Comparison of ENCODE assay signal across 1 cellular context in genomic region chr20:46111028-46111835, GRCh38.
TF ChIP-seq lines count a peak whose summit lies in the region.

No MANE protein-coding gene starts in this region.

TF ChIP-seq in K562, 482 proteins besides CTCF, POLR2A, EP300 and RAD21:
- TF ChIP-seq ETV6 (IDR thresholded peaks at IDR 0.05; ENCODE audit: borderline replicate concordance in 1 of 2, low read depth in 2 of 2, low read length in 1 of 2): peak in 1 of 2 experiments; percentile 55; a peak in 1 of 4 replicates
- TF ChIP-seq ETV6 (CRISPR knock-in tag; IDR thresholded peaks at IDR 0.05; ENCODE audit: borderline replicate concordance): no peak
- TF ChIP-seq RBM25 (IDR thresholded peaks at IDR 0.05; ENCODE audit: low read depth, low read length, severe bottlenecking): no peak
- no peak for TF ChIP-seq TRIM24 (IDR thresholded peaks at IDR 0.05)
- 0 out of 2 replicates have a peak, but pooled peaks have one; percentile 54 for TF ChIP-seq THRB (CRISPR knock-in tag; conservative IDR thresholded peaks at IDR 0.05)
- peak; percentile 100 for TF ChIP-seq ZNF512 (tag; IDR thresholded peaks at IDR 0.05)
- peak in 1 of 2 experiments; percentile 63; a peak in 1 of 4 replicates for TF ChIP-seq ZNF318 (IDR thresholded peaks at IDR 0.05; ENCODE audit: borderline replicate concordance in 1 of 2, low read depth in 1 of 2)
- TF ChIP-seq ATF7 (IDR thresholded peaks at IDR 0.05): 0 out of 2 replicates have a peak, but pooled peaks have one; percentile 20
- peak; percentile 91 for TF ChIP-seq ZNF79 (CRISPR knock-in tag; IDR thresholded peaks at IDR 0.05; ENCODE audit: low read depth)
- no peak for TF ChIP-seq TEAD2 (tag; IDR thresholded peaks at IDR 0.05)
- peak; percentile 79 for TF ChIP-seq USF1 (CRISPR knock-in tag; IDR thresholded peaks at IDR 0.05)
- TF ChIP-seq CBX5 (IDR thresholded peaks at IDR 0.05; ENCODE audit: borderline replicate concordance, low read depth): no peak
- TF ChIP-seq NFYB (IDR thresholded peaks at IDR 0.05; ENCODE audit: extremely low read depth, insufficient read length): no peak
- TF ChIP-seq EHMT2 (IDR thresholded peaks at IDR 0.05): 0 out of 2 replicates have a peak, but pooled peaks have one; percentile 11
- no peak for TF ChIP-seq MYBL2 (IDR thresholded peaks at IDR 0.05; ENCODE audit: low read depth)
- no peak for TF ChIP-seq MYBL2 (CRISPR knock-in tag; IDR thresholded peaks at IDR 0.05; ENCODE audit: borderline replicate concordance)
- 0 out of 2 replicates have a peak, but pooled peaks have one; percentile 9 for TF ChIP-seq CBFA2T2 (conservative IDR thresholded peaks at IDR 0.05)
- TF ChIP-seq ELF4 (CRISPR knock-in tag; IDR thresholded peaks at IDR 0.05): 0 out of 2 replicates have a peak, but pooled peaks have one; percentile 34
- TF ChIP-seq ERF (CRISPR knock-in tag; IDR thresholded peaks at IDR 0.05): no peak
- TF ChIP-seq STAT6 (CRISPR knock-in tag; IDR thresholded peaks at IDR 0.05): no peak
- no peak for TF ChIP-seq NCOA4 (IDR thresholded peaks at IDR 0.05; ENCODE audit: partially characterized antibody)
- peak; percentile 62; the same call in 1 of the 2 replicates for TF ChIP-seq HINFP (tag; conservative IDR thresholded peaks at IDR 0.05; ENCODE audit: low read depth)
- TF ChIP-seq SPI1 (IDR thresholded peaks at IDR 0.05; ENCODE audit: borderline replicate concordance, low read depth, low read length): peak; percentile 39; the same call in 1 of the 2 replicates
- TF ChIP-seq HDGF (IDR thresholded peaks at IDR 0.05): no peak
- TF ChIP-seq TFAP4 (CRISPR knock-in tag; IDR thresholded peaks at IDR 0.05; ENCODE audit: borderline replicate concordance): peak; percentile 55; the same call in 1 of the 2 replicates
- no peak for TF ChIP-seq CHD2 (IDR thresholded peaks at IDR 0.05; ENCODE audit: low read depth, low read length)
- TF ChIP-seq FOXO4 (CRISPR knock-in tag; IDR thresholded peaks at IDR 0.05): no peak
- TF ChIP-seq POLR2AphosphoS5 (IDR thresholded peaks at IDR 0.05; ENCODE audit: control insufficient read depth, insufficient read depth, low read depth, low read length): no peak
- TF ChIP-seq OTX1 (CRISPR knock-in tag; IDR thresholded peaks at IDR 0.05): peak; percentile 78; the same call in 1 of the 2 replicates
